ENCODE assay signal across 8 cellular contexts in the genomic region with DNA sequence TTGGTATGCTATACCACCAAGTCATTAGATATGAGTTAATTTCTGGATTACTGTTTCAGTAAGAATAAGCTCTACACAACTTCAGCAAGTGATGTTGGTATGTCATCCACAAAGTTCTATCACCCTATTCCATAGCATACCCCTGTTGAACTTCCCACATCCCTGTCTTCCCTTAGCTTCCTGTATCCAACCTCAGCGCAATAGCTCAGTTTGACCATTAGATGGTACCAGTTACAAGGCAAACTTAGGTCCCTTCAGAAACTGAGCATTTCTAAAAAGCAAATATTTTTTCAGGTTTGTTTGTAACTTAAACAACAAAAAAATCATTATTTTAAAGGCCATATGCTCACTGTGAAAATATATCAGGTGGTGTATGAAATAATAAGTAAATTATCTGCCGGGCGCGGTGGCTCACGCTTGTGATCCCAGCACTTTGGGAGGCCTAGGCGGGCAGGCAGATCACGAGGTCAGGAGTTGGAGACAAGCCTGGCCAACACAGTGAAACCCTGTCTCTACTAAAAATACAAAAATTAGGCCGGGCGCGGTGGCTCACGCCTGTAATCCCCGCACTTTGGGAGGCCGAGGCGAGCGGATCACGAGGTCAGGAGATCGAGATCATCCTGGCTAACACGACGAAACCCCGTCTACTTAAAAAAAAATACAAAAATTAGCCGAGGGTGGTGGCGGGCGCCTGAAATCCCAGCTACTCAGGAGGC. TPM values are rescaled to one million over a fixed set of nuclear protein-coding genes. Genes with fewer than 3 reads are reported as not detected.
DNase-seq lines count a peak whose midpoint lies in the region; ATAC-seq and TF ChIP-seq lines count a peak whose summit lies in the region.

No MANE protein-coding gene starts in this region.

- H3K4me3 ChIP-seq in psoas muscle (no peak overlapping the region), prostate gland (no peak overlapping the region)

- no peaks in the 10 kb centered on the region for H3K36me3 Mint-ChIP-seq in chondrocyte (ENCODE audit: low read depth)
- no peaks in the 10 kb centered on the region for H3K36me3 Mint-ChIP-seq in stimulated activated naive B cell treated with anti-CD40 and anti-IgM and Interleukin-4, amounts not matched to agents 10 μg/mL and 1 μg/mL and 100 μg/mL, for 72 hours

- 90 to 92% (median 91%) methylated on average over 23 of the region's 23 CpGs for WGBS in psoas muscle, 3 donors
- 92% methylated on average over 23 of the region's 23 CpGs for WGBS in prostate gland

- H3K36me3 ChIP-seq in psoas muscle (ENCODE audit: insufficient read depth in 1 of 2, low read depth in 1 of 2) = no peaks in the 10 kb centered on the region
- H3K36me3 ChIP-seq in prostate gland = no peaks in the 10 kb centered on the region

- H3K4me1 Mint-ChIP-seq in chondrocyte (ENCODE audit: low read depth) = peaks cover 11% of the 10 kb centered on the region
- H3K4me1 Mint-ChIP-seq in stimulated activated naive B cell treated with anti-CD40 and anti-IgM and Interleukin-4, amounts not matched to agents 10 μg/mL and 1 μg/mL and 100 μg/mL, for 72 hours = peaks cover 7 to 18% of the 10 kb centered on the region in 2 donors

- intact Hi-C loops in psoas muscle (cut with DNase I) = no loop called here
- intact Hi-C loops in prostate gland (cut with DNase I) = no loop called here

- H3K9me3 ChIP-seq in psoas muscle (no peaks in the 10 kb centered on the region), prostate gland (no peaks in the 10 kb centered on the region)

- H3K4me1 ChIP-seq in psoas muscle (peaks cover 3% of the 10 kb centered on the region), prostate gland (replicated peaks) (no peaks in the 10 kb centered on the region)

- ATAC-seq in psoas muscle = no peak
- no peak for ATAC-seq in stimulated activated naive B cell treated with anti-CD40 and anti-IgM and Interleukin-4, amounts not matched to agents 10 μg/mL and 1 μg/mL and 100 μg/mL, for 72 hours (replicated peaks)

- TF ChIP-seq POLR2A in prostate gland (IDR thresholded peaks at IDR 0.05) = no peak

- TF ChIP-seq CTCF in chondrocyte (IDR thresholded peaks at IDR 0.05) (peak; percentile 83), psoas muscle (IDR thresholded peaks at IDR 0.05) (peak; percentile 26), prostate gland (IDR thresholded peaks at IDR 0.05) (peak in 2 of 4 experiments; percentile 42 to 43)

- no peaks in the 10 kb centered on the region for H3K27me3 Mint-ChIP-seq in chondrocyte (ENCODE audit: low read depth)
- H3K27me3 Mint-ChIP-seq in stimulated activated naive B cell treated with anti-CD40 and anti-IgM and Interleukin-4, amounts not matched to agents 10 μg/mL and 1 μg/mL and 100 μg/mL, for 72 hours = no peaks in the 10 kb centered on the region

- H3K27ac ChIP-seq in psoas muscle (no peak overlapping the region), prostate gland (no peak overlapping the region)

- H3K4me3 Mint-ChIP-seq in chondrocyte (ENCODE audit: unreplicated experiment) = no peak overlapping the region
- no peak overlapping the region for H3K4me3 Mint-ChIP-seq in stimulated activated naive B cell treated with anti-CD40 and anti-IgM and Interleukin-4, amounts not matched to agents 10 μg/mL and 1 μg/mL and 100 μg/mL, for 72 hours

- no peaks in the 10 kb centered on the region for H3K9me3 Mint-ChIP-seq in chondrocyte (ENCODE audit: low read depth)
- H3K9me3 Mint-ChIP-seq in stimulated activated naive B cell treated with anti-CD40 and anti-IgM and Interleukin-4, amounts not matched to agents 10 μg/mL and 1 μg/mL and 100 μg/mL, for 72 hours = no peaks in the 10 kb centered on the region

- no peak overlapping the region for H3K27ac Mint-ChIP-seq in chondrocyte (ENCODE audit: unreplicated experiment)
- H3K27ac Mint-ChIP-seq in stimulated activated naive B cell treated with anti-CD40 and anti-IgM and Interleukin-4, amounts not matched to agents 10 μg/mL and 1 μg/mL and 100 μg/mL, for 72 hours = no peak overlapping the region

- H3K27me3 ChIP-seq in psoas muscle (ENCODE audit: insufficient read depth in 3 of 3, low read length in 2 of 3) (no peaks in the 10 kb centered on the region), prostate gland (replicated peaks; ENCODE audit: insufficient read depth) (no peaks in the 10 kb centered on the region)

- peak; percentile 12 to 34 for DNase-seq in NCI-H524 (lab: John Stamatoyannopoulos, UW)
- no peak for DNase-seq in NCI-H524 treated with DMSO at 0.1 percent for 48 hours (lab: John Stamatoyannopoulos, UW)
- DNase-seq in NCI-H2196 treated with DMSO at 0.1 percent for 48 hours (lab: John Stamatoyannopoulos, UW; ENCODE audit: unreplicated experiment) = peak; percentile 23
- no peak for DNase-seq in chondrocyte (ENCODE audit: low spot score)
- no peak for DNase-seq in psoas muscle
- DNase-seq in activated T-cell treated with anti-CD3 and anti-CD28 coated beads, Interleukin-2, amount 50 U/mL, for 1 hour = no peak
- no peak for DNase-seq in prostate gland (ENCODE audit: low spot score)
- no peak for DNase-seq in stimulated activated naive B cell treated with anti-CD40 and anti-IgM and Interleukin-4, amounts not matched to agents 10 μg/mL and 1 μg/mL and 100 μg/mL, for 72 hours

RNA-seq across cellular contexts. Expression of gene MOG, which starts 8.8 kb away (rescaled TPM):
- total RNA-seq in chondrocyte = 0.82 TPM in 1 of 3 replicates, not detected in the others
- total RNA-seq in psoas muscle = not detected
- polyA plus RNA-seq in psoas muscle = under 1 TPM in 1 of 3 donors, not detected in 2; 0.08 TPM
- total RNA-seq in prostate gland = not detected

RNA-seq across cellular contexts. Expression of gene GABBR1, which starts 15.1 kb away (rescaled TPM):
- 46.6 to 62.4 TPM (median 50.7 TPM) in 3 replicates for total RNA-seq in chondrocyte
- total RNA-seq in psoas muscle = 10 to 100 TPM in 1 of 4 donors, 1 to 10 TPM in 3; 4.1 to 10.2 (median 5.3) TPM
- polyA plus RNA-seq in psoas muscle = 1 to 10 TPM; 2.5 to 4.6 (median 3.8) TPM
- 10 to 100 TPM; 19.4 to 30.7 TPM for total RNA-seq in prostate gland

RNA-seq across cellular contexts. Expression of gene ZFP57, which starts 32.9 kb away (rescaled TPM):
- total RNA-seq in chondrocyte (not detected in 3 replicates), psoas muscle (not detected), prostate gland (1 to 10 TPM in 1 of 2 donors, under 1 TPM in 1; 0.57 to 1.7 TPM)
- polyA plus RNA-seq in psoas muscle = under 1 TPM in 1 of 3 donors, not detected in 2; 0.08 TPM

Comparison
In these comparisons a context has a peak if more than half of its experiments do, and no peak if none do; other contexts are left out.
1. DNase-seq: peak in NCI-H524 (2 of 2) and NCI-H2196 treated with DMSO at 0.1 percent for 48 hours (single experiment); none in NCI-H524 treated with DMSO at 0.1 percent for 48 hours (single experiment), chondrocyte (single experiment), psoas muscle (0 of 2), activated T-cell treated with anti-CD3 and anti-CD28 coated beads, Interleukin-2, amount 50 U/mL, for 1 hour (single experiment), prostate gland (single experiment) and stimulated activated naive B cell treated with anti-CD40 and anti-IgM and Interleukin-4, amounts not matched to agents 10 μg/mL and 1 μg/mL and 100 μg/mL, for 72 hours (single experiment).